9 cellular contexts compared by ENCODE assay signal in genomic region chr17:50765454-50766221, GRCh38. TPM values are rescaled to one million over a fixed set of nuclear protein-coding genes. Genes with fewer than 3 reads are reported as not detected.
DNase-seq lines count a peak whose midpoint lies in the region; ATAC-seq and TF ChIP-seq lines count a peak whose summit lies in the region.
"Had no signal": no experiment of that assay in that cellular context is flagged by ENCODE, and none has a peak within 500 bp of the region (broad histone marks: within the 10 kb centered on the region; RNA-seq: fewer than 3 reads in every experiment).

No MANE protein-coding gene starts in this region.

- no peak overlapping the region for H3K27ac Mint-ChIP-seq in endodermal cell
- H3K27ac Mint-ChIP-seq in stimulated activated memory B cell treated with anti-CD40 and anti-IgM and Interleukin-4, amounts not matched to agents 10 μg/mL and 1 μg/mL and 100 μg/mL, for 72 hours: peak overlapping the region; percentile 22
- H3K27ac Mint-ChIP-seq: activated naive CD8-positive, alpha-beta T cell treated with anti-CD3 and anti-CD28 coated beads, Interleukin-2, amount 10 ng/mL, durations not matched to agents 7 days and 5 days had no signal

- intact Hi-C loops in thyroid gland (cut with DNase I): no loop called here

- H3K4me1 Mint-ChIP-seq in endodermal cell: peaks cover 27% of the 10 kb centered on the region
- peaks cover 39% of the 10 kb centered on the region for H3K4me1 Mint-ChIP-seq in stimulated activated memory B cell treated with anti-CD40 and anti-IgM and Interleukin-4, amounts not matched to agents 10 μg/mL and 1 μg/mL and 100 μg/mL, for 72 hours

- H3K4me1 ChIP-seq in endodermal cell (ENCODE audit: control insufficient read depth, insufficient read depth, low read length) (peaks cover 12% of the 10 kb centered on the region), thyroid gland (peaks cover 0 to 15% of the 10 kb centered on the region in 2 donors)

- no peaks in the 10 kb centered on the region for H3K36me3 Mint-ChIP-seq in endodermal cell (ENCODE audit: low read depth)
- no peaks in the 10 kb centered on the region for H3K36me3 Mint-ChIP-seq in stimulated activated memory B cell treated with anti-CD40 and anti-IgM and Interleukin-4, amounts not matched to agents 10 μg/mL and 1 μg/mL and 100 μg/mL, for 72 hours
- H3K36me3 Mint-ChIP-seq: activated naive CD8-positive, alpha-beta T cell treated with anti-CD3 and anti-CD28 coated beads, Interleukin-2, amount 10 ng/mL, durations not matched to agents 7 days and 5 days had no signal

- TF ChIP-seq CTCF in endodermal cell (conservative IDR thresholded peaks at IDR 0.05) (no peak), thyroid gland (IDR thresholded peaks at IDR 0.05) (no peak)

- DNase-seq in LoVo (ENCODE audit: low spot score) (peak; percentile 12), endodermal cell (peak; percentile 55), DMS114 treated with DMSO at 0.1 percent for 48 hours (lab: John Stamatoyannopoulos, UW; ENCODE audit: unreplicated experiment) (no peak), thyroid gland (no peak), AG08395 (ENCODE audit: low spot score) (no peak)
- DNase-seq: activated naive CD8-positive, alpha-beta T cell treated with anti-CD3 and anti-CD28 coated beads, Interleukin-2, amount 10 ng/mL, durations not matched to agents 7 days and 5 days had no signal

- H3K9ac ChIP-seq in endodermal cell (ENCODE audit: extremely low read depth, low read length, poor library complexity, severe bottlenecking): no peak overlapping the region

- H3K27ac ChIP-seq in endodermal cell (ENCODE audit: low read depth, low read length): peak overlapping the region; percentile 69
- H3K27ac ChIP-seq in thyroid gland: no peak overlapping the region

- no peaks in the 10 kb centered on the region for H3K9me3 Mint-ChIP-seq in endodermal cell
- no peaks in the 10 kb centered on the region for H3K9me3 Mint-ChIP-seq in stimulated activated memory B cell treated with anti-CD40 and anti-IgM and Interleukin-4, amounts not matched to agents 10 μg/mL and 1 μg/mL and 100 μg/mL, for 72 hours
- H3K9me3 Mint-ChIP-seq: activated naive CD8-positive, alpha-beta T cell treated with anti-CD3 and anti-CD28 coated beads, Interleukin-2, amount 10 ng/mL, durations not matched to agents 7 days and 5 days had no signal

- H3K27me3 ChIP-seq in endodermal cell (ENCODE audit: control insufficient read depth, insufficient read depth, low read length, poor library complexity, severe bottlenecking): no peaks in the 10 kb centered on the region
- no peaks in the 10 kb centered on the region for H3K27me3 ChIP-seq in thyroid gland

- 87 to 95% methylated on average over 7 to 9 of the region's 9 CpGs for WGBS in endodermal cell (ENCODE audit: insufficient coverage in 1 of 2, insufficient read length in 1 of 2), 2 experiments
- WGBS in thyroid gland, 2 donors: 57 to 81% methylated on average over 8 to 9 of the region's 9 CpGs

- H3K36me3 ChIP-seq in endodermal cell (ENCODE audit: control insufficient read depth, insufficient read depth, low read length): no peaks in the 10 kb centered on the region
- no peaks in the 10 kb centered on the region for H3K36me3 ChIP-seq in thyroid gland

- H3K9me3 ChIP-seq in endodermal cell (ENCODE audit: control insufficient read depth, low read length): no peaks in the 10 kb centered on the region
- H3K9me3 ChIP-seq in thyroid gland: no peaks in the 10 kb centered on the region

- peak; percentile 53 for ATAC-seq in GM19397 (IDR thresholded peaks at IDR 0.05; ENCODE audit: unreplicated experiment)
- peak; percentile 68 for ATAC-seq in stimulated activated memory B cell treated with anti-CD40 and anti-IgM and Interleukin-4, amounts not matched to agents 10 μg/mL and 1 μg/mL and 100 μg/mL, for 72 hours
- ATAC-seq in HG03460 (IDR thresholded peaks at IDR 0.05; ENCODE audit: unreplicated experiment): no peak

- no peak for TF ChIP-seq POLR2A in thyroid gland (IDR thresholded peaks at IDR 0.05)

- H3K4me3 Mint-ChIP-seq in endodermal cell: no peak overlapping the region
- H3K4me3 Mint-ChIP-seq in stimulated activated memory B cell treated with anti-CD40 and anti-IgM and Interleukin-4, amounts not matched to agents 10 μg/mL and 1 μg/mL and 100 μg/mL, for 72 hours: no peak overlapping the region
- H3K4me3 Mint-ChIP-seq: activated naive CD8-positive, alpha-beta T cell treated with anti-CD3 and anti-CD28 coated beads, Interleukin-2, amount 10 ng/mL, durations not matched to agents 7 days and 5 days had no signal

- H3K4me3 ChIP-seq in endodermal cell (ENCODE audit: low read length) (no peak overlapping the region), thyroid gland (replicated peaks in 1 of 3) (no peak overlapping the region)

- H3K27me3 Mint-ChIP-seq in endodermal cell (ENCODE audit: insufficient read depth): peaks cover 2% of the 10 kb centered on the region
- no peaks in the 10 kb centered on the region for H3K27me3 Mint-ChIP-seq in stimulated activated memory B cell treated with anti-CD40 and anti-IgM and Interleukin-4, amounts not matched to agents 10 μg/mL and 1 μg/mL and 100 μg/mL, for 72 hours

RNA-seq across cellular contexts. Expression of gene ANKRD40CL, which starts 1.7 kb away (rescaled TPM):
- total RNA-seq in endodermal cell: not detected
- not detected for polyA plus RNA-seq in endodermal cell (2013, experiment 1 of 2)
- not detected for polyA plus RNA-seq in endodermal cell (2013, experiment 2 of 2)
- total RNA-seq in thyroid gland: not detected
- total RNA-seq: activated naive CD8-positive, alpha-beta T cell treated with anti-CD3 and anti-CD28 coated beads, Interleukin-2, amount 10 ng/mL, durations not matched to agents 7 days and 5 days had no signal

RNA-seq across cellular contexts. Expression of gene LUC7L3, which starts 46.2 kb away (rescaled TPM):
- total RNA-seq in endodermal cell (100 to 1,000 TPM; 122 to 169 TPM), thyroid gland (100 to 1,000 TPM in 2 of 4 donors, 10 to 100 TPM in 2; 75.2 to 199 (median 140) TPM)
- 252 TPM for polyA plus RNA-seq in endodermal cell (2013, experiment 1 of 2)
- 214 TPM for polyA plus RNA-seq in endodermal cell (2013, experiment 2 of 2)

RNA-seq across cellular contexts. Expression of gene ANKRD40, which starts 57.9 kb away (rescaled TPM):
- total RNA-seq in endodermal cell: 10 to 100 TPM; 44.9 to 60.3 TPM
- polyA plus RNA-seq in endodermal cell (2013, experiment 1 of 2): 38.1 TPM
- polyA plus RNA-seq in endodermal cell (2013, experiment 2 of 2): 37.3 TPM
- total RNA-seq in thyroid gland: 10 to 100 TPM; 29.4 to 40.2 (median 35.1) TPM

Comparison
In these comparisons a context has a peak if more than half of its experiments do, and no peak if none do; other contexts are left out.
1. DNase-seq: peak in LoVo (single experiment) and endodermal cell (single experiment); none in DMS114 treated with DMSO at 0.1 percent for 48 hours (single experiment), thyroid gland (0 of 2) and AG08395 (single experiment).